ENCODE assay signal across 20 cellular contexts in the genomic region with DNA sequence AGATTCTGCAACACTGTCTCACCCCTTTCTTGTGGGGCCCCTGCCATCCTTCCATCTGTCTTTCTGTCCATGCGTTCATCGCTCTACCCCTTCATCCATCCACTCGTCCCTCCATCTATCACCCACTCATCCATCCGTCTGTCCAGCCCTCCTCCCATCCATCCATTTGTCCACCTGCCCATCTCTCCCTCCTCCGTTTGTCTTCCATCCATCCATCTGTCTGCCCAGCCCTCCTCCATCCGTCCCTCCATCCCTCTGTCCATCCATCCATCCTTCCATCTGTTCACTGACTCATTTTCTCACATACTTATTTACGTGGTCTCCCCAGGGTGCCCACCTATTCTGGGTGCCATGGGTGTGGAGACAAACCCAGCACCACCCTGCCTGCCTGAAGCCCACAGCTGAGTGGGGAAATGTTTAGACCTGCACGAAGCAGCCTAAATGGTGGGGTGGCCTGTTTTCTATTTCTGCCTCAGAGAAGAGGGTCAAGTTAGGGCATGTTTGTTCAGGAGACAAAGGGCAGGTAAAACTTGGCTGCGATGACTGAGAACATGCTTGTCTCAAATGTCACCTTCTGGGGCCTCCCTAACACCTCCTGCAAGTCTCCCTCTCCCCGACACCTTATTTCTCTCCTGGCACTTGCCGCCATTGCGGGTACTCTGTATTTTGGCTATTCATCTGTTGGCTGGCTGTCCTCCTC. TPM values are rescaled to one million over a fixed set of nuclear protein-coding genes. Genes with fewer than 3 reads are reported as not detected.
A peak's percentile ranks its signal among the peaks of the same experiment; 100 is the strongest.
DNase-seq lines count a peak whose midpoint lies in the region; ATAC-seq, FAIRE-seq and TF ChIP-seq lines count a peak whose summit lies in the region.
"Had no signal": no experiment of that assay in that cellular context is flagged by ENCODE, and none has a peak within 500 bp of the region (broad histone marks: within the 10 kb centered on the region; RNA-seq: fewer than 3 reads in every experiment).

No MANE protein-coding gene starts in this region.

- POLR2A ChIA-PET in MCF 10A (lab: Yijun Ruan, JAX): interaction anchor here (0.6 kb wide), 1 partner anchor 483 kb away, joined by 3 read pairs; no protein-coding TSS in a partner anchor

- no peak overlapping the region for H3K4me3 ChIP-seq in breast epithelium
- H3K4me3 ChIP-seq in small intestine (ENCODE audit: low read depth in 1 of 2, low read length in 2 of 2): no peak overlapping the region
- no peak overlapping the region for H3K4me3 ChIP-seq in Karpas-422 (ENCODE audit: low read length)
- H3K4me3 ChIP-seq in left lung: no peak overlapping the region
- H3K4me3 ChIP-seq: BLaER1, GM23338, PC-9, SJSA1 had no signal

- H3K27me3 ChIP-seq in breast epithelium (no peaks in the 10 kb centered on the region), foreskin keratinocyte (peaks cover 4% of the 10 kb centered on the region), small intestine (ENCODE audit: control insufficient read depth in 2 of 2, insufficient read depth in 2 of 2, low read length in 2 of 2) (no peaks in the 10 kb centered on the region), Karpas-422 (ENCODE audit: low read length) (no peaks in the 10 kb centered on the region), left lung (no peaks in the 10 kb centered on the region)
- H3K27me3 ChIP-seq: BLaER1, SJSA1 had no signal

- H4K20me1 ChIP-seq in Karpas-422 (ENCODE audit: insufficient read depth, low read depth, low read length): no peaks in the 10 kb centered on the region
- H4K20me1 ChIP-seq: BLaER1 had no signal

- H3K27ac ChIP-seq in breast epithelium (no peak overlapping the region), foreskin keratinocyte (no peak overlapping the region), small intestine (ENCODE audit: low read depth in 1 of 2, low read length in 1 of 2) (no peak overlapping the region), Karpas-422 (ENCODE audit: low read length) (no peak overlapping the region), left lung (no peak overlapping the region)
- H3K27ac ChIP-seq: BLaER1, PC-9, SJSA1 had no signal

- TF ChIP-seq POLR2A in breast epithelium (IDR thresholded peaks at IDR 0.05): no peak

- no peaks in the 10 kb centered on the region for H3K9me3 Mint-ChIP-seq in MCF 10A (ENCODE audit: unreplicated experiment)
- H3K9me3 Mint-ChIP-seq: GM23338 had no signal

- no peak overlapping the region for H3K27ac Mint-ChIP-seq in MCF 10A (ENCODE audit: low read depth, unreplicated experiment)
- H3K27ac Mint-ChIP-seq in T-helper 17 cell: no peak overlapping the region
- H3K27ac Mint-ChIP-seq: GM23338 had no signal

- ATAC-seq in T-helper 17 cell: no peak
- peak; percentile 44 for ATAC-seq in foreskin keratinocyte
- ATAC-seq in left lung: no peak
- ATAC-seq: GM23338 had no signal

- intact Hi-C loops in MCF 10A (cut with micrococcal nuclease) (no loop called here), breast epithelium (cut with DNase I; ENCODE audit: low total_unique reads) (no loop called here), left lung (cut with DNase I) (no loop called here)

- H3K36me3 Mint-ChIP-seq in MCF 10A (ENCODE audit: insufficient read depth, unreplicated experiment) (no peaks in the 10 kb centered on the region), T-helper 17 cell (ENCODE audit: low read depth) (peaks cover 3% of the 10 kb centered on the region)

- H3K4me1 Mint-ChIP-seq in MCF 10A (ENCODE audit: insufficient read depth, unreplicated experiment) (peaks cover 8% of the 10 kb centered on the region), T-helper 17 cell (peaks cover 7% of the 10 kb centered on the region)

- 63 to 81% (median 75%) methylated on average over 12 of the region's 12 CpGs for WGBS in small intestine, 3 donors

- CTCF ChIA-PET in MCF 10A (lab: Yijun Ruan, JAX): interaction anchor here (0.7 kb wide), 1 partner anchor 11 kb away, joined by 3 read pairs; no protein-coding TSS in a partner anchor

- peak; percentile 39 for DNase-seq in MCF 10A (ENCODE audit: unreplicated experiment)
- no peak for DNase-seq in breast epithelium (ENCODE audit: low spot score in 2 of 2)
- no peak for DNase-seq in T-helper 17 cell
- DNase-seq in foreskin keratinocyte: peak; percentile 52 to 77
- DNase-seq in midbrain (lab: John Stamatoyannopoulos, UW): no peak
- DNase-seq in small intestine: no peak
- no peak for DNase-seq in Karpas-422
- no peak for DNase-seq in left lung
- DNase-seq: DMS79 treated with DMSO at 0.1 percent for 48 hours, NCI-H1105, NCI-H1694, NCI-H446 treated with DMSO at 0.1 percent for 48 hours, NCI-H774, PC-9 had no signal

- no peaks in the 10 kb centered on the region for H3K36me3 ChIP-seq in breast epithelium
- H3K36me3 ChIP-seq in small intestine (ENCODE audit: control insufficient read depth in 2 of 2, insufficient read depth in 2 of 2, low read length in 2 of 2): no peaks in the 10 kb centered on the region
- no peaks in the 10 kb centered on the region for H3K36me3 ChIP-seq in Karpas-422 (ENCODE audit: insufficient read depth, low read length)
- H3K36me3 ChIP-seq in left lung: no peaks in the 10 kb centered on the region
- H3K36me3 ChIP-seq: BLaER1, SJSA1 had no signal

- H3K4me1 ChIP-seq in breast epithelium (no peaks in the 10 kb centered on the region), foreskin keratinocyte (peaks cover 4% of the 10 kb centered on the region), small intestine (ENCODE audit: control insufficient read depth in 2 of 2, insufficient read depth in 1 of 2, low read depth in 1 of 2, low read length in 1 of 2) (no peaks in the 10 kb centered on the region), Karpas-422 (ENCODE audit: low read length) (peaks cover 11% of the 10 kb centered on the region), left lung (peaks cover 6 to 16% of the 10 kb centered on the region in 2 donors)

- no peak for TF ChIP-seq CTCF in MCF 10A (IDR thresholded peaks at IDR 0.05; ENCODE audit: unreplicated experiment)
- TF ChIP-seq CTCF in breast epithelium (IDR thresholded peaks at IDR 0.05): no peak
- no peak for TF ChIP-seq CTCF in foreskin keratinocyte (conservative IDR thresholded peaks at IDR 0.05)
- TF ChIP-seq CTCF in left lung (IDR thresholded peaks at IDR 0.05): no peak

- FAIRE-seq in small intestine (lab: Jason Lieb, UNC): no peak
- FAIRE-seq: GM18507 had no signal

- no peaks in the 10 kb centered on the region for H3K79me2 ChIP-seq in Karpas-422 (ENCODE audit: low read length)

- H3K9me3 ChIP-seq in breast epithelium (no peaks in the 10 kb centered on the region), T-helper 17 cell (ENCODE audit: control insufficient read depth, low read length, poor library complexity, severe bottlenecking) (no peaks in the 10 kb centered on the region), small intestine (ENCODE audit: control insufficient read depth, low read depth) (no peaks in the 10 kb centered on the region), Karpas-422 (ENCODE audit: low read length) (no peaks in the 10 kb centered on the region), left lung (no peaks in the 10 kb centered on the region)
- H3K9me3 ChIP-seq: BLaER1, SJSA1 had no signal

- H3K9ac ChIP-seq in Karpas-422 (ENCODE audit: low read length): no peak overlapping the region
- H3K9ac ChIP-seq: BLaER1 had no signal

- no peak overlapping the region for H3K4me3 Mint-ChIP-seq in MCF 10A (ENCODE audit: unreplicated experiment)
- peak overlapping the region; percentile 63 for H3K4me3 Mint-ChIP-seq in T-helper 17 cell
- H3K4me3 Mint-ChIP-seq: GM23338 had no signal

- no TSS peak for BruUV-seq in MCF 10A (replicated peaks; lab: Mats Ljungman, UMichigan)

- H3K9me2 ChIP-seq in Karpas-422 (replicated peaks; ENCODE audit: insufficient read depth, low read length): no peaks in the 10 kb centered on the region

- H3K27me3 Mint-ChIP-seq in MCF 10A (ENCODE audit: insufficient read depth, unreplicated experiment) (no peaks in the 10 kb centered on the region), T-helper 17 cell (no peaks in the 10 kb centered on the region)

- no peak overlapping the region for H2AFZ ChIP-seq in Karpas-422 (ENCODE audit: low read length)
- H2AFZ ChIP-seq: GM23338, PC-9 had no signal

- H3K4me2 ChIP-seq in Karpas-422 (ENCODE audit: low read depth, low read length, poor library complexity, severe bottlenecking): no peak overlapping the region
- H3K4me2 ChIP-seq: BLaER1, GM23338, PC-9 had no signal

RNA-seq across cellular contexts. Expression of gene SLC25A47, which starts 2.8 kb away (rescaled TPM):
- total RNA-seq in MCF 10A (2022): not detected in 2 replicates
- under 1 TPM in 1 of 3 donors, not detected in 2; 0.16 TPM for total RNA-seq in breast epithelium
- not detected for total RNA-seq in T-helper 17 cell
- not detected in 2 replicates for total RNA-seq in foreskin keratinocyte
- not detected in 2 replicates for polyA plus RNA-seq in foreskin keratinocyte
- polyA plus RNA-seq in small intestine: 1 to 10 TPM in 2 of 3 donors, under 1 TPM in 1; 0.54 to 1.6 (median 1.1) TPM
- total RNA-seq in Karpas-422 (2014; rRNA removed; shearing (Covaris generic); ENCODE audit: low replicate concordance): not detected in 2 replicates
- total RNA-seq in left lung: not detected
- total RNA-seq: A172, G401, GM23338, PC-9, SJSA1 had no signal
- polyA plus RNA-seq: GM23338 had no signal

RNA-seq across cellular contexts. Expression of gene SLC25A29, which starts 14.1 kb away (rescaled TPM):
- 33.9 and 49.2 TPM in 2 replicates for total RNA-seq in MCF 10A (2022)
- 100 to 1,000 TPM in 2 of 3 donors, 10 to 100 TPM in 1; 40.2 to 119 (median 110) TPM for total RNA-seq in breast epithelium
- total RNA-seq in T-helper 17 cell: 1 to 10 TPM; 3.7 to 5.9 TPM
- 10.5 and 12.0 TPM in 2 replicates for total RNA-seq in foreskin keratinocyte
- 12.8 and 13.2 TPM in 2 replicates for polyA plus RNA-seq in foreskin keratinocyte
- polyA plus RNA-seq in small intestine: 10 to 100 TPM in 1 of 3 donors, 1 to 10 TPM in 2; 8.3 to 32.7 (median 10.0) TPM
- 29.4 and 83.8 TPM in 2 replicates for total RNA-seq in Karpas-422 (2014; rRNA removed; shearing (Covaris generic); ENCODE audit: low replicate concordance)
- 10 to 100 TPM; 56.0 to 80.1 TPM for total RNA-seq in left lung

RNA-seq across cellular contexts. Expression of gene WDR25, which starts 56.0 kb away (rescaled TPM):
- total RNA-seq in MCF 10A (2022) (14.3 and 18.2 TPM in 2 replicates), breast epithelium (10 to 100 TPM in 2 of 3 donors, 1 to 10 TPM in 1; 8.0 to 14.2 (median 12.5) TPM), T-helper 17 cell (1 to 10 TPM; 5.7 to 6.5 TPM), foreskin keratinocyte (7.0 and 7.6 TPM in 2 replicates), left lung (10 to 100 TPM in 1 of 2 donors, 1 to 10 TPM in 1; 8.4 to 12.1 TPM)
- polyA plus RNA-seq in foreskin keratinocyte (6.2 and 6.4 TPM in 2 replicates), small intestine (1 to 10 TPM; 3.4 to 6.7 (median 4.3) TPM)
- 10.8 and 13.5 TPM in 2 replicates for total RNA-seq in Karpas-422 (2014; rRNA removed; shearing (Covaris generic); ENCODE audit: low replicate concordance)

Comparison
In these comparisons a context has a peak if more than half of its experiments do, and no peak if none do; other contexts are left out.
1. DNase-seq: peak in MCF 10A (single experiment) and foreskin keratinocyte (2 of 2); none in breast epithelium (0 of 2), T-helper 17 cell (0 of 3), midbrain (single experiment), small intestine (single experiment), Karpas-422 (single experiment) and left lung (0 of 2).